ENCODE assay signal across 11 cellular contexts in genomic region chr4:15139599-15139998, GRCh38.
"Had no signal": no experiment of that assay in that cellular context is flagged by ENCODE, and none has a peak within 500 bp of the region (broad histone marks: within the 10 kb centered on the region; RNA-seq: fewer than 3 reads in every experiment).

No MANE protein-coding gene starts in this region.

- DNase-seq: GM23248, GOT3, H7, H9, HCEC 1CT, HFFc6 had no signal

- H3K9ac ChIP-seq: GM23248 had no signal

- H3K4me3 ChIP-seq: GM23248, GM23338, HAP-1 had no signal

- H3K36me3 ChIP-seq: HAP-1 had no signal

- FAIRE-seq: H1, H54 had no signal

- ATAC-seq: GM23338, HCT116 had no signal

- H3K4me1 ChIP-seq: HAP-1 had no signal

- H3K4me2 ChIP-seq: GM23338 had no signal

- H2AFZ ChIP-seq: GM23248, GM23338 had no signal

- H3K9me3 ChIP-seq: HAP-1 had no signal

- H3K27ac ChIP-seq: GM23248 had no signal
